Comparison of ENCODE assay signal across 21 cellular contexts in genomic region chr1:110878993-110879392, GRCh38. TPM values are rescaled to one million over a fixed set of nuclear protein-coding genes. Genes with fewer than 3 reads are reported as not detected.
DNase-seq lines count a peak whose midpoint lies in the region; ATAC-seq and TF ChIP-seq lines count a peak whose summit lies in the region.
"Had no signal": no experiment of that assay in that cellular context is flagged by ENCODE, and none has a peak within 500 bp of the region (broad histone marks: within the 10 kb centered on the region; RNA-seq: fewer than 3 reads in every experiment).

No MANE protein-coding gene starts in this region.

- no peak overlapping the region for H2BK12ac ChIP-seq in neuronal stem cell (ENCODE audit: low read length)

- peaks cover 0 to 3% (median 0%) of the 10 kb centered on the region in 3 experiments for H3K27me3 ChIP-seq in neuronal stem cell (ENCODE audit: control insufficient read depth in 3 of 3, insufficient read depth in 3 of 3, low read depth in 1 of 3, low read length in 3 of 3)
- H3K27me3 ChIP-seq: BLaER1, pancreas, transverse colon had no signal

- no peaks in the 10 kb centered on the region for H3K36me3 ChIP-seq in neuronal stem cell (replicated peaks in 1 of 2; ENCODE audit: control insufficient read depth in 2 of 2, insufficient read depth in 2 of 2, low read length in 2 of 2)
- H3K36me3 ChIP-seq: pancreas, transverse colon had no signal

- H3K27ac ChIP-seq in neuronal stem cell (replicated peaks; ENCODE audit: low read length), result no peak overlapping the region
- H3K27ac ChIP-seq: BLaER1, pancreas, SK-N-MC had no signal

- H2BK15ac ChIP-seq in neuronal stem cell (ENCODE audit: low read length), result no peak overlapping the region

- H3K4me3 ChIP-seq in GM12865 (ENCODE audit: low read depth, low read length) (peak overlapping the region; percentile 82), neuronal stem cell (ENCODE audit: low read length in 2 of 2) (no peak overlapping the region)
- H3K4me3 ChIP-seq: BLaER1, pancreas, SK-N-MC, transverse colon had no signal

- no CpG with 5 or more reads among the region's 3 CpGs for WGBS in neuronal stem cell (ENCODE audit: extremely low coverage in 2 of 2, insufficient read length in 2 of 2, insufficient replicate concordance in 1 of 2), 2 donors

- H3K79me1 ChIP-seq in neuronal stem cell (ENCODE audit: low read depth, low read length), result no peaks in the 10 kb centered on the region

- POLR2A ChIA-PET in activated CD8-positive, alpha-beta T cell treated with anti-CD3 and anti-CD28 coated beads, Interleukin-2, amount 10 ng/mL, durations not matched to agents 7 days and 5 days (lab: Charles Lee), result interaction anchor here (0.6 to 3.4 kb wide), 9 partner anchors 11 to 1393 kb away, joined by 3 to 17 read pairs (median 6); partner anchors contain the start of genes LRIF1 and RBM15
- POLR2A ChIA-PET in naive thymus-derived CD8-positive, alpha-beta T cell (lab: Charles Lee), result interaction anchor here (0.6 to 1.7 kb wide), 3 partner anchors 15 to 92 kb away, joined by 3 to 4 read pairs (median 3); partner anchors contain the start of gene LRIF1

- no peak overlapping the region for H4K8ac ChIP-seq in neuronal stem cell (ENCODE audit: low read depth, low read length)

- peak overlapping the region; percentile 67 for H3K27ac Mint-ChIP-seq in T-helper 2 cell treated with Interferon-gamma antibody and Interleukin-4, amounts not matched to agents 5 μg/mL and 100 μg/mL, for 36 hours
- peak overlapping the region; percentile 100 for H3K27ac Mint-ChIP-seq in activated CD8-positive, alpha-beta T cell treated with anti-CD3 and anti-CD28 coated beads, Interleukin-2, amount 10 ng/mL, durations not matched to agents 7 days and 5 days
- H3K27ac Mint-ChIP-seq in naive thymus-derived CD8-positive, alpha-beta T cell, result peak overlapping the region in 8 of 10 donors; percentile 57 to 100 (median 97)

- DNase-seq in T-helper 2 cell treated with Interferon-gamma antibody and Interleukin-4, amounts not matched to agents 5 μg/mL and 100 μg/mL, for 36 hours (ENCODE audit: low spot score), result no peak
- DNase-seq in T-helper 2 cell (no peak), GM12865 (ENCODE audit: low read depth) (no peak), neuronal stem cell (ENCODE audit: low spot score) (no peak)
- no peak for DNase-seq in activated CD8-positive, alpha-beta T cell treated with anti-CD3 and anti-CD28 coated beads, Interleukin-2, amount 10 ng/mL, durations not matched to agents 7 days and 5 days
- no peak for DNase-seq in naive thymus-derived CD8-positive, alpha-beta T cell
- DNase-seq: 8988T; DMS79 treated with DMSO at 0.1 percent for 48 hours; foreskin fibroblast; left cardiac atrium; NCI-H1048; NCI-H2081 treated with DMSO at 0.1 percent for 48 hours; NCI-H524; pancreas; stimulated activated CD4-positive, alpha-beta T cell treated with anti-CD3 and anti-CD28 coated beads, Interleukin-4, amount 100 ng/mL, for 4 hours; transverse colon had no signal

- peak overlapping the region; percentile 90 for H3K4me3 Mint-ChIP-seq in T-helper 2 cell treated with Interferon-gamma antibody and Interleukin-4, amounts not matched to agents 5 μg/mL and 100 μg/mL, for 36 hours
- H3K4me3 Mint-ChIP-seq in activated CD8-positive, alpha-beta T cell treated with anti-CD3 and anti-CD28 coated beads, Interleukin-2, amount 10 ng/mL, durations not matched to agents 7 days and 5 days, result peak overlapping the region; percentile 79
- peak overlapping the region; percentile 20 to 100 (median 82) for H3K4me3 Mint-ChIP-seq in naive thymus-derived CD8-positive, alpha-beta T cell

- no peak overlapping the region for H3K14ac ChIP-seq in neuronal stem cell (ENCODE audit: low read length)

- no peak overlapping the region for H3K18ac ChIP-seq in neuronal stem cell (ENCODE audit: low read length)

- H3K9ac ChIP-seq in neuronal stem cell (ENCODE audit: low read depth, low read length, poor library complexity), result no peak overlapping the region
- H3K9ac ChIP-seq: BLaER1 had no signal

- H3K4ac ChIP-seq in neuronal stem cell (ENCODE audit: low read length), result no peak overlapping the region

- no peak overlapping the region for H3K4me2 ChIP-seq in neuronal stem cell (ENCODE audit: insufficient read depth, low read length, poor library complexity, severe bottlenecking)

- H3K4me1 ChIP-seq in neuronal stem cell (ENCODE audit: control insufficient read depth in 2 of 2, insufficient read depth in 1 of 2, low read depth in 1 of 2, low read length in 2 of 2), result no peaks in the 10 kb centered on the region
- H3K4me1 ChIP-seq: pancreas, transverse colon had no signal

- no peak overlapping the region for H2AFZ ChIP-seq in neuronal stem cell (ENCODE audit: low read length)

- no peak overlapping the region for H2BK120ac ChIP-seq in neuronal stem cell (ENCODE audit: low read depth, low read length)

- H3K4me1 Mint-ChIP-seq in T-helper 2 cell treated with Interferon-gamma antibody and Interleukin-4, amounts not matched to agents 5 μg/mL and 100 μg/mL, for 36 hours (ENCODE audit: low read depth), result peaks cover 56% of the 10 kb centered on the region
- peaks cover 64% of the 10 kb centered on the region for H3K4me1 Mint-ChIP-seq in activated CD8-positive, alpha-beta T cell treated with anti-CD3 and anti-CD28 coated beads, Interleukin-2, amount 10 ng/mL, durations not matched to agents 7 days and 5 days (ENCODE audit: low read depth)
- peaks cover 40 to 83% (median 75%) of the 10 kb centered on the region in 4 donors for H3K4me1 Mint-ChIP-seq in naive thymus-derived CD8-positive, alpha-beta T cell

- H2BK5ac ChIP-seq in neuronal stem cell (ENCODE audit: low read length), result no peak overlapping the region

- H2AK5ac ChIP-seq in neuronal stem cell (ENCODE audit: low read depth, low read length), result no peak overlapping the region

- no peak overlapping the region for H3K23ac ChIP-seq in neuronal stem cell (ENCODE audit: low read depth, low read length, poor library complexity)

- CTCF ChIA-PET in activated CD8-positive, alpha-beta T cell treated with anti-CD3 and anti-CD28 coated beads, Interleukin-2, amount 10 ng/mL, durations not matched to agents 7 days and 5 days (lab: Charles Lee), result interaction anchor here (1.8 to 2.0 kb wide), 3 partner anchors 12 to 96 kb away, joined by 5 to 8 read pairs (median 6); no protein-coding TSS in a partner anchor

- no peak overlapping the region for H4K91ac ChIP-seq in neuronal stem cell (ENCODE audit: low read depth, low read length, poor library complexity)

- H3K9me3 ChIP-seq in neuronal stem cell (replicated peaks in 1 of 2; ENCODE audit: control insufficient read depth in 2 of 2, insufficient read depth in 1 of 2, low read depth in 1 of 2, low read length in 2 of 2), result peaks cover 0 to 2% of the 10 kb centered on the region in 2 donors
- H3K9me3 ChIP-seq: pancreas, transverse colon had no signal

- H3K36me3 Mint-ChIP-seq in T-helper 2 cell treated with Interferon-gamma antibody and Interleukin-4, amounts not matched to agents 5 μg/mL and 100 μg/mL, for 36 hours (ENCODE audit: low read depth), result peaks cover 72% of the 10 kb centered on the region
- peaks cover 76% of the 10 kb centered on the region for H3K36me3 Mint-ChIP-seq in activated CD8-positive, alpha-beta T cell treated with anti-CD3 and anti-CD28 coated beads, Interleukin-2, amount 10 ng/mL, durations not matched to agents 7 days and 5 days (ENCODE audit: low read depth)
- peaks cover 0 to 54% (median 10%) of the 10 kb centered on the region in 3 donors for H3K36me3 Mint-ChIP-seq in naive thymus-derived CD8-positive, alpha-beta T cell

- H3K27me3 Mint-ChIP-seq in T-helper 2 cell treated with Interferon-gamma antibody and Interleukin-4, amounts not matched to agents 5 μg/mL and 100 μg/mL, for 36 hours (ENCODE audit: low read depth), result no peaks in the 10 kb centered on the region
- H3K27me3 Mint-ChIP-seq in activated CD8-positive, alpha-beta T cell treated with anti-CD3 and anti-CD28 coated beads, Interleukin-2, amount 10 ng/mL, durations not matched to agents 7 days and 5 days (ENCODE audit: low read depth), result no peaks in the 10 kb centered on the region
- H3K27me3 Mint-ChIP-seq in naive thymus-derived CD8-positive, alpha-beta T cell, result no peaks in the 10 kb centered on the region

- no peaks in the 10 kb centered on the region for H3K9me3 Mint-ChIP-seq in T-helper 2 cell treated with Interferon-gamma antibody and Interleukin-4, amounts not matched to agents 5 μg/mL and 100 μg/mL, for 36 hours
- H3K9me3 Mint-ChIP-seq in activated CD8-positive, alpha-beta T cell treated with anti-CD3 and anti-CD28 coated beads, Interleukin-2, amount 10 ng/mL, durations not matched to agents 7 days and 5 days (ENCODE audit: insufficient read depth), result no peaks in the 10 kb centered on the region
- peaks cover 0 to 3% (median 0%) of the 10 kb centered on the region in 9 donors for H3K9me3 Mint-ChIP-seq in naive thymus-derived CD8-positive, alpha-beta T cell

- no peak for ATAC-seq in activated CD8-positive, alpha-beta T cell treated with anti-CD3 and anti-CD28 coated beads, Interleukin-2, amount 10 ng/mL, durations not matched to agents 7 days and 5 days
- ATAC-seq in naive thymus-derived CD8-positive, alpha-beta T cell, result no peak
- ATAC-seq in HG02870 (IDR thresholded peaks at IDR 0.05; ENCODE audit: unreplicated experiment), result no peak
- ATAC-seq in GM21515 (IDR thresholded peaks at IDR 0.05; ENCODE audit: unreplicated experiment), result no peak
- ATAC-seq: left cardiac atrium, Panc1, pancreas had no signal

- TF ChIP-seq CTCF in GM12865 (IDR thresholded peaks at IDR 0.05; ENCODE audit: insufficient read depth, low read depth, low read length, missing control alignments), result no peak

RNA-seq across cellular contexts. Expression of gene CD53, which starts 6.0 kb away (rescaled TPM):
- 100 to 1,000 TPM; 392 to 404 TPM for total RNA-seq in activated CD8-positive, alpha-beta T cell treated with anti-CD3 and anti-CD28 coated beads, Interleukin-2, amount 10 ng/mL, durations not matched to agents 7 days and 5 days
- 100 to 1,000 TPM; 295 to 313 TPM for total RNA-seq in naive thymus-derived CD8-positive, alpha-beta T cell
- 100 to 1,000 TPM; 619 to 909 (median 820) TPM for polyA plus RNA-seq in naive thymus-derived CD8-positive, alpha-beta T cell
- not detected for polyA plus RNA-seq in neuronal stem cell (2013, experiment 1 of 2)
- not detected for polyA plus RNA-seq in neuronal stem cell (2013, experiment 2 of 2)
